In the genomic region with DNA sequence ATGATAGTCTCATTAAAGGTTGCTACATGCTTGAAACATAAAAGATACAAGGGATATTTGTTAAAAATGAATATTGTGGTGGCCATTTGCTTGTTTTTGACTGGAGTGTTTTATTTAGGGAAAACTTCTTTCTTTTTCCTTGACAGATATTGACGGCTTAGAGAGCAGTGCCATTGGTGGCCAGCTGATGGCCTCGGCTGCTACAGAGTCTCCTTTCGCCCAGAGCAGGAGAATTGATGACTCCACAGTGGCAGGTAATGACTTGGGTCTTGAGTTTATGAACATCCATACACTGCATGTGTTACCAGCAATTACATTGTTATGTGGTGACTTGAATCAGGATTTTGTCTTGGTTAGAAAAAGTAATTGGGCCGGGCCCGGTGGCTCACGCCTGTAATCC, we compare ENCODE assay signal across 1 cellular context.
TF ChIP-seq lines count a peak whose summit lies in the region.

No MANE protein-coding gene starts in this region.

TF ChIP-seq in WTC11, 78 proteins besides CTCF, POLR2A, EP300 and RAD21 (continued from another document):
- TF ChIP-seq ZNF219 (CRISPR knock-in tag; IDR thresholded peaks at IDR 0.05; ENCODE audit: borderline replicate concordance) = no peak
- no peak for TF ChIP-seq KAT7 (CRISPR knock-in tag; IDR thresholded peaks at IDR 0.05; ENCODE audit: borderline replicate concordance)
- TF ChIP-seq STAT6 (CRISPR knock-in tag; conservative IDR thresholded peaks at IDR 0.05; ENCODE audit: low read depth) = no peak
